Comparison of ENCODE assay signal across 8 cellular contexts in the genomic region with DNA sequence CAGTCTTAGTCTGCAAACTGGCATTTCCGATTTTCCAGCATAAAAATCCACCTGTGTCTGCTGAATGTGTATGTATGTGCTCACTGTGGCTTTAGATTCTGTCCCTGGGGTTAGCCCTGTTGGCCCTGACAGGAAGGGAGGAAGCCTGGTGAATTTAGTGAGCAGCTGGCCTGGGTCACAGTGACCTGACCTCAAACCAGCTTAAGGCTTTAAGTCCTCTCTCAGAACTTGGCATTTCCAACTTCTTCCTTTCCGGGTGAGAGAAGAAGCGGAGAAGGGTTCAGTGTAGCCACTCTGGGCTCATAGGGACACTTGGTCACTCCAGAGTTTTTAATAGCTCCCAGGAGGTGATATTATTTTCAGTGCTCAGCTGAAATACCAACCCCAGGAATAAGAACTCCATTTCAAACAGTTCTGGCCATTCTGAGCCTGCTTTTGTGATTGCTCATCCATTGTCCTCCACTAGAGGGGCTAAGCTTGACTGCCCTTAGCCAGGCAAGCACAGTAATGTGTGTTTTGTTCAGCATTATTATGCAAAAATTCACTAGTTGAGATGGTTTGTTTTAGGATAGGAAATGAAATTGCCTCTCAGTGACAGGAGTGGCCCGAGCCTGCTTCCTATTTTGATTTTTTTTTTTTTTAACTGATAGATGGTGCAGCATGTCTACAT. TPM values are rescaled to one million over a fixed set of nuclear protein-coding genes. Genes with fewer than 3 reads are reported as not detected.
DNase-seq lines count a peak whose midpoint lies in the region; ATAC-seq and TF ChIP-seq lines count a peak whose summit lies in the region.

No MANE protein-coding gene starts in this region.

- peaks cover 16% of the 10 kb centered on the region for H3K36me3 ChIP-seq in CD8-positive, alpha-beta T cell (ENCODE audit: insufficient read depth, low read length)
- H3K36me3 ChIP-seq in HUES64 (ENCODE audit: insufficient read depth, low read length): peaks cover 46% of the 10 kb centered on the region
- peaks cover 0 to 20% of the 10 kb centered on the region in 2 donors for H3K36me3 ChIP-seq in adrenal gland (replicated peaks in 1 of 2)

- TF ChIP-seq POLR2A in adrenal gland (IDR thresholded peaks at IDR 0.05): no peak

- H3K36me3 Mint-ChIP-seq in CD8-positive, alpha-beta T cell: peaks cover 52% of the 10 kb centered on the region
- H3K36me3 Mint-ChIP-seq in activated T-helper 1 cell treated with anti-CD3 and anti-CD28 coated beads, Interleukin-12 subunit alpha, Interleukin-12 subunit beta, Interleukin-2, Interleukin-4 antibody, amounts not matched to agents 30 ng/mL and 10 ng/mL and 1 ng/mL, durations not matched to agents 14 hours and 24 hours and 36 hours (ENCODE audit: low read depth): peaks cover 28% of the 10 kb centered on the region

- intact Hi-C loops in CD8-positive, alpha-beta T cell (cut with DNase I, micrococcal nuclease): loop anchor here (5.0 to 10.0 kb wide), 5 partner anchors 34 to 696 kb away; a partner anchor contains a TSS
- intact Hi-C loops in adrenal gland (cut with DNase I): loop anchor here in 1 of 2 donors (10.0 kb wide), 1 partner anchor 142 kb away; no protein-coding TSS in a partner anchor
- intact Hi-C loops in activated T-helper 1 cell treated with anti-CD3 and anti-CD28 coated beads, Interleukin-12 subunit alpha, Interleukin-12 subunit beta, Interleukin-2, Interleukin-4 antibody, amounts not matched to agents 30 ng/mL and 10 ng/mL and 1 ng/mL, durations not matched to agents 14 hours and 24 hours and 36 hours (cut with micrococcal nuclease): loop anchor here (10.0 kb wide), 2 partner anchors 538 to 738 kb away; a partner anchor contains a TSS

- H3K9me3 ChIP-seq in CD8-positive, alpha-beta T cell (ENCODE audit: low read length): no peaks in the 10 kb centered on the region
- H3K9me3 ChIP-seq in HUES64 (ENCODE audit: insufficient read depth, low read depth, low read length) (no peaks in the 10 kb centered on the region), adrenal gland (replicated peaks in 1 of 3) (no peaks in the 10 kb centered on the region)

- H3K4me1 Mint-ChIP-seq in CD8-positive, alpha-beta T cell (ENCODE audit: low read depth): peaks cover 46% of the 10 kb centered on the region
- H3K4me1 Mint-ChIP-seq in activated T-helper 1 cell treated with anti-CD3 and anti-CD28 coated beads, Interleukin-12 subunit alpha, Interleukin-12 subunit beta, Interleukin-2, Interleukin-4 antibody, amounts not matched to agents 30 ng/mL and 10 ng/mL and 1 ng/mL, durations not matched to agents 14 hours and 24 hours and 36 hours (ENCODE audit: low read depth): peaks cover 43% of the 10 kb centered on the region

- peak overlapping the region; percentile 18; the same call in 1 of the 2 replicates for H3K9ac ChIP-seq in HUES64 (ENCODE audit: low read depth, low read length)

- CTCF ChIA-PET in CD8-positive, alpha-beta T cell (lab: Charles Lee): interaction anchor here (0.6 to 2.5 kb wide), 15 partner anchors 16 to 370 kb away, joined by 3 to 16 read pairs (median 3); no protein-coding TSS in a partner anchor

- no peaks in the 10 kb centered on the region for H3K9me3 Mint-ChIP-seq in CD8-positive, alpha-beta T cell
- H3K9me3 Mint-ChIP-seq in activated T-helper 1 cell treated with anti-CD3 and anti-CD28 coated beads, Interleukin-12 subunit alpha, Interleukin-12 subunit beta, Interleukin-2, Interleukin-4 antibody, amounts not matched to agents 30 ng/mL and 10 ng/mL and 1 ng/mL, durations not matched to agents 14 hours and 24 hours and 36 hours: no peaks in the 10 kb centered on the region

- no peak overlapping the region for H3K4me3 ChIP-seq in CD8-positive, alpha-beta T cell (ENCODE audit: low read depth, low read length)
- H3K4me3 ChIP-seq in HUES64 (ENCODE audit: low read length) (peak overlapping the region; percentile 3; the same call in 1 of the 2 replicates), adrenal gland (no peak overlapping the region)

- no peak for DNase-seq in CD8-positive, alpha-beta T cell
- DNase-seq in adrenal gland: peak in 2 of 7 donors; percentile 23 to 34
- DNase-seq in kidney glomerular epithelial cell (lab: John Stamatoyannopoulos, UW): peak; percentile 49
- DNase-seq in activated T-helper 1 cell treated with anti-CD3 and anti-CD28 coated beads, Interleukin-12 subunit alpha, Interleukin-12 subunit beta, Interleukin-2, Interleukin-4 antibody, amounts not matched to agents 30 ng/mL and 10 ng/mL and 1 ng/mL, durations not matched to agents 14 hours and 24 hours and 36 hours (ENCODE audit: low spot score): no peak

- H3K27me3 Mint-ChIP-seq in CD8-positive, alpha-beta T cell (ENCODE audit: low read depth): no peaks in the 10 kb centered on the region
- H3K27me3 Mint-ChIP-seq in activated T-helper 1 cell treated with anti-CD3 and anti-CD28 coated beads, Interleukin-12 subunit alpha, Interleukin-12 subunit beta, Interleukin-2, Interleukin-4 antibody, amounts not matched to agents 30 ng/mL and 10 ng/mL and 1 ng/mL, durations not matched to agents 14 hours and 24 hours and 36 hours (ENCODE audit: insufficient read depth): no peaks in the 10 kb centered on the region

- H3K4me3 Mint-ChIP-seq in CD8-positive, alpha-beta T cell: no peak overlapping the region
- no peak overlapping the region for H3K4me3 Mint-ChIP-seq in activated T-helper 1 cell treated with anti-CD3 and anti-CD28 coated beads, Interleukin-12 subunit alpha, Interleukin-12 subunit beta, Interleukin-2, Interleukin-4 antibody, amounts not matched to agents 30 ng/mL and 10 ng/mL and 1 ng/mL, durations not matched to agents 14 hours and 24 hours and 36 hours

- H3K4me1 ChIP-seq in CD8-positive, alpha-beta T cell (ENCODE audit: insufficient read depth, low read length): peaks cover 18% of the 10 kb centered on the region
- H3K4me1 ChIP-seq in HUES64 (ENCODE audit: insufficient read depth, low read length) (peaks cover 56% of the 10 kb centered on the region), adrenal gland (replicated peaks in 1 of 2) (peaks cover 11 to 16% of the 10 kb centered on the region in 2 donors)

- WGBS in HUES64: 45% methylated on average over 4 of the region's 4 CpGs
- 42 to 50% (median 46%) methylated on average over 4 of the region's 4 CpGs for WGBS in adrenal gland, 4 donors

- no peak for ATAC-seq in CD8-positive, alpha-beta T cell
- no peak for ATAC-seq in GM18517 (IDR thresholded peaks at IDR 0.05; ENCODE audit: unreplicated experiment)
- ATAC-seq in HG03469 (IDR thresholded peaks at IDR 0.05; ENCODE audit: unreplicated experiment): no peak
- ATAC-seq in HG03342 (IDR thresholded peaks at IDR 0.05; ENCODE audit: unreplicated experiment): no peak

- peak; percentile 25 for TF ChIP-seq CTCF in CD8-positive, alpha-beta T cell (IDR thresholded peaks at IDR 0.05)
- TF ChIP-seq CTCF in adrenal gland (IDR thresholded peaks at IDR 0.05): peak; percentile 12 to 53 (median 42)

- H3K27ac ChIP-seq in CD8-positive, alpha-beta T cell (ENCODE audit: low read depth, low read length): no peak overlapping the region
- H3K27ac ChIP-seq in HUES64 (ENCODE audit: low read depth, low read length) (peak overlapping the region; percentile 90), adrenal gland (peak overlapping the region in 1 of 5 donors; percentile 66)

- POLR2A ChIA-PET in CD8-positive, alpha-beta T cell (lab: Charles Lee): interaction anchor here (0.6 to 1.0 kb wide), 2 partner anchors 20 to 72 kb away, joined by 3 to 4 read pairs; a partner anchor contains a TSS

- H3K27me3 ChIP-seq in CD8-positive, alpha-beta T cell (ENCODE audit: insufficient read depth, low read length): no peaks in the 10 kb centered on the region
- H3K27me3 ChIP-seq in HUES64 (ENCODE audit: insufficient read depth, low read length): no peaks in the 10 kb centered on the region
- H3K27me3 ChIP-seq in adrenal gland: no peaks in the 10 kb centered on the region

- H3K27ac Mint-ChIP-seq in CD8-positive, alpha-beta T cell: peak overlapping the region; percentile 55
- H3K27ac Mint-ChIP-seq in activated T-helper 1 cell treated with anti-CD3 and anti-CD28 coated beads, Interleukin-12 subunit alpha, Interleukin-12 subunit beta, Interleukin-2, Interleukin-4 antibody, amounts not matched to agents 30 ng/mL and 10 ng/mL and 1 ng/mL, durations not matched to agents 14 hours and 24 hours and 36 hours: no peak overlapping the region

RNA-seq across cellular contexts. Expression of a gene that starts 2.5 kb away (rescaled TPM):
- under 1 TPM; 0.49 to 0.67 TPM for total RNA-seq in CD8-positive, alpha-beta T cell
- 82.4 TPM for polyA plus RNA-seq in HUES64 (2013, experiment 1 of 2)
- polyA plus RNA-seq in HUES64 (2013, experiment 2 of 2): 82.1 TPM
- total RNA-seq in adrenal gland: 10 to 100 TPM; 13.6 to 99.6 (median 38.8) TPM
- 10 to 100 TPM; 20.7 to 33.4 (median 31.7) TPM for polyA plus RNA-seq in adrenal gland
- 0.10 TPM in 2 replicates for total RNA-seq in activated T-helper 1 cell treated with anti-CD3 and anti-CD28 coated beads, Interleukin-12 subunit alpha, Interleukin-12 subunit beta, Interleukin-2, Interleukin-4 antibody, amounts not matched to agents 30 ng/mL and 10 ng/mL and 1 ng/mL, durations not matched to agents 14 hours and 24 hours and 36 hours

RNA-seq across cellular contexts. Expression of a gene that starts 47.6 kb away (rescaled TPM):
- 100 to 1,000 TPM; 301 to 312 TPM for total RNA-seq in CD8-positive, alpha-beta T cell
- polyA plus RNA-seq in HUES64 (2013, experiment 1 of 2): 22.4 TPM
- 23.1 TPM for polyA plus RNA-seq in HUES64 (2013, experiment 2 of 2)
- 100 to 1,000 TPM in 1 of 8 donors, 10 to 100 TPM in 7; 57.1 to 102 (median 75.0) TPM for total RNA-seq in adrenal gland
- polyA plus RNA-seq in adrenal gland: 10 to 100 TPM; 13.0 to 37.2 (median 13.1) TPM
- total RNA-seq in activated T-helper 1 cell treated with anti-CD3 and anti-CD28 coated beads, Interleukin-12 subunit alpha, Interleukin-12 subunit beta, Interleukin-2, Interleukin-4 antibody, amounts not matched to agents 30 ng/mL and 10 ng/mL and 1 ng/mL, durations not matched to agents 14 hours and 24 hours and 36 hours: 100 and 101 TPM in 2 replicates

Comparison
In these comparisons a context has a peak if more than half of its experiments do, and no peak if none do; other contexts are left out.
1. RNA of a gene that starts 2.5 kb away (total RNA-seq): 13.6 to 99.6 TPM in adrenal gland; 0.49 to 0.67 TPM in CD8-positive, alpha-beta T cell and 0.10 TPM in activated T-helper 1 cell treated with anti-CD3 and anti-CD28 coated beads, Interleukin-12 subunit alpha, Interleukin-12 subunit beta, Interleukin-2, Interleukin-4 antibody, amounts not matched to agents 30 ng/mL and 10 ng/mL and 1 ng/mL, durations not matched to agents 14 hours and 24 hours and 36 hours; every median in the first group is over 4 times any median in the second.